In genomic region chr5:109803854-109804253, GRCh38 we compare ENCODE assay signal across 17 cellular contexts.
DNase-seq lines count a peak whose midpoint lies in the region; ATAC-seq and TF ChIP-seq lines count a peak whose summit lies in the region.
"Had no signal": no experiment of that assay in that cellular context is flagged by ENCODE, and none has a peak within 500 bp of the region (broad histone marks: within the 10 kb centered on the region; RNA-seq: fewer than 3 reads in every experiment).

No MANE protein-coding gene starts in this region.

- peaks cover 0 to 33% (median 8%) of the 10 kb centered on the region in 4 donors for H3K4me1 ChIP-seq in right lobe of liver
- H3K4me1 ChIP-seq: BLaER1 had no signal

- peaks cover 42% of the 10 kb centered on the region for H3K36me3 Mint-ChIP-seq in stimulated activated memory B cell treated with anti-CD40 and anti-IgM and Interleukin-4, amounts not matched to agents 10 μg/mL and 1 μg/mL and 100 μg/mL, for 72 hours

- H3K36me3 ChIP-seq in right lobe of liver: no peaks in the 10 kb centered on the region

- WGBS in right lobe of liver (ENCODE audit: insufficient coverage, low coverage, low lambda C conversion rate, missing lambda C conversion rate): 24% methylated on average over 2 of the region's 2 CpGs

- no peak for TF ChIP-seq CTCF in epithelial cell of proximal tubule (conservative IDR thresholded peaks at IDR 0.05; ENCODE audit: low read depth, low read length)
- no peak for TF ChIP-seq CTCF in right lobe of liver (IDR thresholded peaks at IDR 0.05)

- H3K4me1 Mint-ChIP-seq in stimulated activated memory B cell treated with anti-CD40 and anti-IgM and Interleukin-4, amounts not matched to agents 10 μg/mL and 1 μg/mL and 100 μg/mL, for 72 hours: no peaks in the 10 kb centered on the region

- TF ChIP-seq POLR2A in right lobe of liver (IDR thresholded peaks at IDR 0.05): no peak

- H3K9me3 ChIP-seq in right lobe of liver: no peaks in the 10 kb centered on the region
- H3K9me3 ChIP-seq: BLaER1, MG63, SK-N-SH had no signal

- DNase-seq in epithelial cell of proximal tubule (ENCODE audit: low read depth) (peak; percentile 27), right lobe of liver (no peak), substantia nigra (lab: John Stamatoyannopoulos, UW) (no peak), NCI-H748 (lab: John Stamatoyannopoulos, UW; ENCODE audit: unreplicated experiment) (no peak), NCI-H1694 (lab: John Stamatoyannopoulos, UW) (no peak)
- DNase-seq: DMS153, MG63, NCI-H1105, NCI-H187, NCI-H748 treated with DMSO at 0.1 percent for 48 hours, PC-3, Right ventricle myocardium superior, SK-N-SH had no signal

- no peaks in the 10 kb centered on the region for H3K27me3 ChIP-seq in right lobe of liver
- H3K27me3 ChIP-seq: BLaER1, MG63 had no signal

- no peak overlapping the region for H3K4me3 ChIP-seq in epithelial cell of proximal tubule (ENCODE audit: low read depth, low read length)
- peak overlapping the region in 2 of 3 donors; percentile 13 to 18 for H3K4me3 ChIP-seq in right lobe of liver
- H3K4me3 ChIP-seq: BLaER1, MG63 had no signal

- peak overlapping the region; percentile 49 for H3K27ac Mint-ChIP-seq in stimulated activated memory B cell treated with anti-CD40 and anti-IgM and Interleukin-4, amounts not matched to agents 10 μg/mL and 1 μg/mL and 100 μg/mL, for 72 hours

- intact Hi-C loops in right lobe of liver (cut with DNase I): no loop called here

- ATAC-seq in GM19043 (IDR thresholded peaks at IDR 0.05; ENCODE audit: low read depth, unreplicated experiment) (peak; percentile 34), right lobe of liver (peak; percentile 56 to 77 (median 64)), HG02571 (IDR thresholded peaks at IDR 0.05; ENCODE audit: unreplicated experiment) (no peak)
- no peak for ATAC-seq in stimulated activated memory B cell treated with anti-CD40 and anti-IgM and Interleukin-4, amounts not matched to agents 10 μg/mL and 1 μg/mL and 100 μg/mL, for 72 hours
- ATAC-seq: PC-3 had no signal

- no peak overlapping the region for H3K4me3 Mint-ChIP-seq in stimulated activated memory B cell treated with anti-CD40 and anti-IgM and Interleukin-4, amounts not matched to agents 10 μg/mL and 1 μg/mL and 100 μg/mL, for 72 hours

- no peaks in the 10 kb centered on the region for H3K27me3 Mint-ChIP-seq in stimulated activated memory B cell treated with anti-CD40 and anti-IgM and Interleukin-4, amounts not matched to agents 10 μg/mL and 1 μg/mL and 100 μg/mL, for 72 hours

- H3K27ac ChIP-seq in right lobe of liver: peak overlapping the region; percentile 62 to 78 (median 78)
- no peak overlapping the region for H3K27ac ChIP-seq in substantia nigra (ENCODE audit: low read depth, low read length, poor library complexity, severe bottlenecking)
- H3K27ac ChIP-seq: BLaER1 had no signal

- no peaks in the 10 kb centered on the region for H3K9me3 Mint-ChIP-seq in stimulated activated memory B cell treated with anti-CD40 and anti-IgM and Interleukin-4, amounts not matched to agents 10 μg/mL and 1 μg/mL and 100 μg/mL, for 72 hours

Comparison
In these comparisons a context has a peak if more than half of its experiments do, and no peak if none do; other contexts are left out.
1. ATAC-seq: peak in GM19043 (single experiment) and right lobe of liver (4 of 4); none in stimulated activated memory B cell treated with anti-CD40 and anti-IgM and Interleukin-4, amounts not matched to agents 10 μg/mL and 1 μg/mL and 100 μg/mL, for 72 hours (single experiment) and HG02571 (single experiment).